ENCODE assay signal across 19 cellular contexts in genomic region chr2:190965580-190966222, GRCh38. TPM values are rescaled to one million over a fixed set of nuclear protein-coding genes. Genes with fewer than 3 reads are reported as not detected.
DNase-seq lines count a peak whose midpoint lies in the region; ATAC-seq and TF ChIP-seq lines count a peak whose summit lies in the region.
"Had no signal": no experiment of that assay in that cellular context is flagged by ENCODE, and none has a peak within 500 bp of the region (broad histone marks: within the 10 kb centered on the region; RNA-seq: fewer than 3 reads in every experiment).

No MANE protein-coding gene starts in this region.

- H3K9me3 ChIP-seq in CD8-positive, alpha-beta T cell (ENCODE audit: low read length) = no peaks in the 10 kb centered on the region
- H3K9me3 ChIP-seq in A673 (ENCODE audit: low read depth, low read length, poor library complexity, severe bottlenecking) = no peaks in the 10 kb centered on the region
- H3K9me3 ChIP-seq: HAP-1, psoas muscle, thoracic aorta had no signal

- peaks cover 44% of the 10 kb centered on the region for H3K36me3 ChIP-seq in CD8-positive, alpha-beta T cell (ENCODE audit: insufficient read depth, low read length)
- peaks cover 35% of the 10 kb centered on the region for H3K36me3 ChIP-seq in A673 (ENCODE audit: insufficient read depth, low read length, poor library complexity, severe bottlenecking)

- H3K27me3 Mint-ChIP-seq in activated naive CD4-positive, alpha-beta T cell treated with anti-CD3 and anti-CD28 coated beads, Interleukin-2, amount 10 ng/mL, durations not matched to agents 7 days and 5 days = no peaks in the 10 kb centered on the region
- H3K27me3 Mint-ChIP-seq in CD8-positive, alpha-beta T cell (ENCODE audit: low read depth) = no peaks in the 10 kb centered on the region
- H3K27me3 Mint-ChIP-seq in T-cell = no peaks in the 10 kb centered on the region
- no peaks in the 10 kb centered on the region for H3K27me3 Mint-ChIP-seq in memory B cell
- H3K27me3 Mint-ChIP-seq: brain had no signal

- no peak for DNase-seq in activated naive CD4-positive, alpha-beta T cell treated with anti-CD3 and anti-CD28 coated beads, Interleukin-2, amount 10 ng/mL, durations not matched to agents 7 days and 5 days
- no peak for DNase-seq in activated naive CD4-positive, alpha-beta T cell treated with Interleukin-2 at 50 U/mL for 16 hours
- DNase-seq in CD8-positive, alpha-beta T cell = no peak
- no peak for DNase-seq in T-cell
- DNase-seq in memory B cell (ENCODE audit: low spot score in 2 of 2) = no peak
- DNase-seq in NCI-H2081 treated with DMSO at 0.1 percent for 48 hours (lab: John Stamatoyannopoulos, UW) = no peak
- DNase-seq in NCI-H2196 treated with DMSO at 0.1 percent for 48 hours (lab: John Stamatoyannopoulos, UW; ENCODE audit: unreplicated experiment) = no peak
- no peak for DNase-seq in A673 (ENCODE audit: low spot score)
- DNase-seq: DMS 273 treated with DMSO at 0.1 percent for 48 hours; mesendoderm; NCI-H1417; occipital lobe; psoas muscle; stimulated activated naive CD4-positive, alpha-beta T cell treated with Interleukin-2 at 50 U/mL for 16 hours had no signal

- peaks cover 80% of the 10 kb centered on the region for H3K36me3 Mint-ChIP-seq in activated naive CD4-positive, alpha-beta T cell treated with anti-CD3 and anti-CD28 coated beads, Interleukin-2, amount 10 ng/mL, durations not matched to agents 7 days and 5 days
- peaks cover 90% of the 10 kb centered on the region for H3K36me3 Mint-ChIP-seq in CD8-positive, alpha-beta T cell
- H3K36me3 Mint-ChIP-seq in T-cell = peaks cover 71% of the 10 kb centered on the region
- H3K36me3 Mint-ChIP-seq in memory B cell = peaks cover 17% of the 10 kb centered on the region

- H3K4me1 Mint-ChIP-seq in activated naive CD4-positive, alpha-beta T cell treated with anti-CD3 and anti-CD28 coated beads, Interleukin-2, amount 10 ng/mL, durations not matched to agents 7 days and 5 days = peaks cover 49% of the 10 kb centered on the region
- H3K4me1 Mint-ChIP-seq in CD8-positive, alpha-beta T cell (ENCODE audit: low read depth) = peaks cover 26% of the 10 kb centered on the region
- H3K4me1 Mint-ChIP-seq in T-cell = peaks cover 41 to 54% (median 47%) of the 10 kb centered on the region in 3 donors
- peaks cover 6% of the 10 kb centered on the region for H3K4me1 Mint-ChIP-seq in memory B cell
- H3K4me1 Mint-ChIP-seq: brain had no signal

- TF ChIP-seq CTCF in CD8-positive, alpha-beta T cell (IDR thresholded peaks at IDR 0.05) = no peak
- TF ChIP-seq CTCF in A673 (conservative IDR thresholded peaks at IDR 0.05; ENCODE audit: low read depth, low read length) = no peak

- H3K4me3 ChIP-seq in CD8-positive, alpha-beta T cell (ENCODE audit: low read depth, low read length) = no peak overlapping the region
- no peak overlapping the region for H3K4me3 ChIP-seq in A673 (ENCODE audit: low read depth, low read length, poor library complexity, severe bottlenecking)
- H3K4me3 ChIP-seq: HAP-1, psoas muscle, thoracic aorta had no signal

- POLR2A ChIA-PET in CD8-positive, alpha-beta T cell (lab: Charles Lee) = no interaction called here
- POLR2A ChIA-PET in T-cell (lab: Charles Lee) (interaction anchor here in 1 of 2 donors (0.5 to 0.7 kb wide), 3 partner anchors 26 to 87 kb away, joined by 3 to 4 read pairs (median 3); no protein-coding TSS in a partner anchor), A673 (lab: Charles Lee; ENCODE audit: low non-redundant PET) (no interaction called here)

- no peaks in the 10 kb centered on the region for H3K27me3 ChIP-seq in CD8-positive, alpha-beta T cell (ENCODE audit: insufficient read depth, low read length)
- H3K27me3 ChIP-seq in A673 (replicated peaks; ENCODE audit: insufficient read depth, low read depth, low read length, poor library complexity) = no peaks in the 10 kb centered on the region

- H3K9me3 Mint-ChIP-seq in activated naive CD4-positive, alpha-beta T cell treated with anti-CD3 and anti-CD28 coated beads, Interleukin-2, amount 10 ng/mL, durations not matched to agents 7 days and 5 days = no peaks in the 10 kb centered on the region
- H3K9me3 Mint-ChIP-seq in CD8-positive, alpha-beta T cell = no peaks in the 10 kb centered on the region
- H3K9me3 Mint-ChIP-seq in T-cell (no peaks in the 10 kb centered on the region), memory B cell (no peaks in the 10 kb centered on the region)
- H3K9me3 Mint-ChIP-seq: brain had no signal

- CTCF ChIA-PET in activated naive CD4-positive, alpha-beta T cell treated with anti-CD3 and anti-CD28 coated beads, Interleukin-2, amount 10 ng/mL, durations not matched to agents 7 days and 5 days (lab: Charles Lee) = interaction anchor here (1.0 to 1.6 kb wide), 3 partner anchors 47 to 182 kb away, joined by 3 to 4 read pairs (median 3); no protein-coding TSS in a partner anchor
- CTCF ChIA-PET in CD8-positive, alpha-beta T cell (lab: Charles Lee) = interaction anchor here (1.1 to 1.6 kb wide), 2 partner anchors 10 to 31 kb away, joined by 3 read pairs; no protein-coding TSS in a partner anchor
- CTCF ChIA-PET in T-cell (lab: Charles Lee) (interaction anchor here in 1 of 2 donors (1.1 kb wide), 1 partner anchor 18 kb away, joined by 4 read pairs; no protein-coding TSS in a partner anchor), A673 (lab: Charles Lee) (no interaction called here)

- H3K4me1 ChIP-seq in CD8-positive, alpha-beta T cell (ENCODE audit: insufficient read depth, low read length) = no peaks in the 10 kb centered on the region
- no peaks in the 10 kb centered on the region for H3K4me1 ChIP-seq in A673 (ENCODE audit: insufficient read depth, low read length, poor library complexity, severe bottlenecking)
- H3K4me1 ChIP-seq: HAP-1 had no signal

- peak overlapping the region; percentile 14 for H3K27ac Mint-ChIP-seq in activated naive CD4-positive, alpha-beta T cell treated with anti-CD3 and anti-CD28 coated beads, Interleukin-2, amount 10 ng/mL, durations not matched to agents 7 days and 5 days
- H3K27ac Mint-ChIP-seq in CD8-positive, alpha-beta T cell = peak overlapping the region; percentile 69
- H3K27ac Mint-ChIP-seq in T-cell (peak overlapping the region; percentile 23 to 84), memory B cell (peak overlapping the region; percentile 31)
- H3K27ac Mint-ChIP-seq: brain had no signal

- no peak overlapping the region for H3K4me3 Mint-ChIP-seq in activated naive CD4-positive, alpha-beta T cell treated with anti-CD3 and anti-CD28 coated beads, Interleukin-2, amount 10 ng/mL, durations not matched to agents 7 days and 5 days
- H3K4me3 Mint-ChIP-seq in CD8-positive, alpha-beta T cell = no peak overlapping the region
- no peak overlapping the region for H3K4me3 Mint-ChIP-seq in T-cell
- no peak overlapping the region for H3K4me3 Mint-ChIP-seq in memory B cell
- H3K4me3 Mint-ChIP-seq: brain had no signal

- no peak for ATAC-seq in CD8-positive, alpha-beta T cell
- ATAC-seq in T-cell (replicated peaks in 1 of 4) (peak in 1 of 4 experiments; percentile 13), memory B cell (ENCODE audit: low read depth) (no peak)
- ATAC-seq: left lobe of liver, psoas muscle had no signal

- no TSS peak for BruUV-seq in A673 (replicated peaks; lab: Mats Ljungman, UMichigan)

- no peak overlapping the region for H3K27ac ChIP-seq in CD8-positive, alpha-beta T cell (ENCODE audit: low read depth, low read length)
- H3K27ac ChIP-seq in A673 (ENCODE audit: low read depth, low read length, poor library complexity, severe bottlenecking) = no peak overlapping the region
- H3K27ac ChIP-seq: psoas muscle, RWPE1, thoracic aorta had no signal

- intact Hi-C loops in CD8-positive, alpha-beta T cell (cut with DNase I, micrococcal nuclease) = loop anchor here in 1 of 2 experiments (5.0 kb wide), 2 partner anchors 33 to 63 kb away; no protein-coding TSS in a partner anchor
- intact Hi-C loops in A673 (cut with micrococcal nuclease; ENCODE audit: unreplicated experiment) = no loop called here

RNA-seq across cellular contexts. Expression of gene STAT1, which starts 48.3 kb away (rescaled TPM):
- 10 to 100 TPM; 66.7 to 69.9 TPM for total RNA-seq in CD8-positive, alpha-beta T cell
- total RNA-seq in T-cell (100 to 1,000 TPM in 3 of 5 donors, 10 to 100 TPM in 2; 77.6 to 229 (median 152) TPM), A673 (2021) (69.5 and 76.5 TPM in 2 replicates)

Comparison
In these comparisons a context has a peak if more than half of its experiments do, and no peak if none do; other contexts are left out.
1. H3K27ac Mint-ChIP-seq: peak in every context shown above with its lines; median percentile 69 in CD8-positive, alpha-beta T cell; 54 in T-cell; 31 in memory B cell; 14 in activated naive CD4-positive, alpha-beta T cell treated with anti-CD3 and anti-CD28 coated beads, Interleukin-2, amount 10 ng/mL, durations not matched to agents 7 days and 5 days.